Comparison of ENCODE assay signal across 6 cellular contexts in the genomic region with DNA sequence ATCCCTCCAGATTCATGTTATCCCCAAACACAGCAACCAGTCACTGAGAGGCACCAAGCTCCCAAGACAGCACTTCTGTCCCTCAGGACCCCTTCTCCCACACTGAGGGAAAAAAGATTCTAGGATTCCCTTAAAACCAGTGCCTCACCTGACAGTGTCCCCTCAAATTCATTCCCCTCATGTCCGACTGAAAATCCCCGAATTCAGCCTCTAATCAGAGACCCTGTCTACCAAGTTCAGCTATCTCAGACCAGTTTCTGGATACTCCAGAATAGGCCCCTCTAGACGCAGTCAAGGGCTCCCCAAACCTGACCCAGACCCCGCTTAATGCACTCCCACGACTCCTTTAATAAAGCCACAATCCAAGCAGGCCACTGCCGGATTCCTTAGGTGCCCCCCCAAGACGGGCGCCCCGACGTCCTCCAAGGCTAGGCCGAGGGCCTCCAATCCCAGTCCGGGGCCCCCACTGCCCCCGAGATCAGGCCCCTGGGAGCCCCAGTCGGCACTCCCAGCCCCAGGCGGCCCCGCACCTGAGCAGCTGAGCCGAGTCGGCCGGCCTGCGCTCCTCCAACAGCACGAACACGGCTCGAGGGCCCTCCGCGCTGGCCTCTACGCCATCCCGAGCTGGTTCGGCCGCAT. TPM values are rescaled to one million over a fixed set of nuclear protein-coding genes. Genes with fewer than 3 reads are reported as not detected.
A peak's percentile ranks its signal among the peaks of the same experiment; 100 is the strongest.
DNase-seq lines count a peak whose midpoint lies in the region; ATAC-seq lines count a peak whose summit lies in the region.

No MANE protein-coding gene starts in this region.

- no peak for DNase-seq in activated naive CD8-positive, alpha-beta T cell treated with anti-CD3 and anti-CD28 coated beads for 36 hours
- no peak for DNase-seq in stimulated activated CD4-positive, alpha-beta T cell treated with anti-CD3 and anti-CD28 coated beads, Interleukin-2, amount 100 ng/mL, for 48 hours

- H3K36me3 Mint-ChIP-seq in activated naive CD8-positive, alpha-beta T cell treated with anti-CD3 and anti-CD28 coated beads for 36 hours: peaks cover 4% of the 10 kb centered on the region

- H3K9me3 Mint-ChIP-seq in activated naive CD8-positive, alpha-beta T cell treated with anti-CD3 and anti-CD28 coated beads for 36 hours: no peaks in the 10 kb centered on the region

- H3K27me3 Mint-ChIP-seq in activated naive CD8-positive, alpha-beta T cell treated with anti-CD3 and anti-CD28 coated beads for 36 hours: no peaks in the 10 kb centered on the region

- peaks cover 44% of the 10 kb centered on the region for H3K4me1 ChIP-seq in mononuclear cell (ENCODE audit: insufficient read depth, low read length)

- H3K4me3 Mint-ChIP-seq in activated naive CD8-positive, alpha-beta T cell treated with anti-CD3 and anti-CD28 coated beads for 36 hours: peak overlapping the region; percentile 92

- peak overlapping the region; percentile 64 for H3K4me3 ChIP-seq in mononuclear cell (ENCODE audit: low read length)

- no peaks in the 10 kb centered on the region for H3K9me3 ChIP-seq in mononuclear cell (ENCODE audit: low read depth, low read length)

- peak; percentile 5 for ATAC-seq in HG02642 (IDR thresholded peaks at IDR 0.05; ENCODE audit: poor library complexity, unreplicated experiment)
- no peak for ATAC-seq in HG03039 (IDR thresholded peaks at IDR 0.05; ENCODE audit: unreplicated experiment)
- ATAC-seq in GM21786 (IDR thresholded peaks at IDR 0.05; ENCODE audit: unreplicated experiment): no peak

- H3K27ac Mint-ChIP-seq in activated naive CD8-positive, alpha-beta T cell treated with anti-CD3 and anti-CD28 coated beads for 36 hours: peak overlapping the region; percentile 91

- no peaks in the 10 kb centered on the region for H3K27me3 ChIP-seq in mononuclear cell (ENCODE audit: insufficient read depth, low read length)

- peaks cover 28% of the 10 kb centered on the region for H3K4me1 Mint-ChIP-seq in activated naive CD8-positive, alpha-beta T cell treated with anti-CD3 and anti-CD28 coated beads for 36 hours

RNA-seq across cellular contexts. Expression of a gene that starts 0.5 kb away (rescaled TPM):
- 10 to 100 TPM; 21.0 to 23.3 TPM for total RNA-seq in activated naive CD8-positive, alpha-beta T cell treated with anti-CD3 and anti-CD28 coated beads for 36 hours
- 29.3 TPM for total RNA-seq in mononuclear cell

RNA-seq across cellular contexts. Expression of a gene that starts 16.1 kb away (rescaled TPM):
- 1 to 10 TPM; 3.7 to 4.3 TPM for total RNA-seq in activated naive CD8-positive, alpha-beta T cell treated with anti-CD3 and anti-CD28 coated beads for 36 hours
- 2.9 TPM for total RNA-seq in mononuclear cell

RNA-seq across cellular contexts. Expression of a gene that starts 31.1 kb away (rescaled TPM):
- total RNA-seq in activated naive CD8-positive, alpha-beta T cell treated with anti-CD3 and anti-CD28 coated beads for 36 hours: 10 to 100 TPM; 10.1 to 11.9 TPM
- 5.5 TPM for total RNA-seq in mononuclear cell

RNA-seq across cellular contexts. Expression of a gene that starts 37.0 kb away (rescaled TPM):
- total RNA-seq in activated naive CD8-positive, alpha-beta T cell treated with anti-CD3 and anti-CD28 coated beads for 36 hours: 10 to 100 TPM; 23.7 to 31.1 TPM
- total RNA-seq in mononuclear cell: 48.7 TPM

RNA-seq across cellular contexts. Expression of a gene that starts 40.6 kb away (rescaled TPM):
- total RNA-seq in activated naive CD8-positive, alpha-beta T cell treated with anti-CD3 and anti-CD28 coated beads for 36 hours: 10 to 100 TPM; 53.7 to 54.3 TPM
- 24.9 TPM for total RNA-seq in mononuclear cell
